8 cellular contexts compared by ENCODE assay signal in genomic region chr22:31646186-31647019, GRCh38. TPM values are rescaled to one million over a fixed set of nuclear protein-coding genes. Genes with fewer than 3 reads are reported as not detected.
DNase-seq lines count a peak whose midpoint lies in the region; ATAC-seq and TF ChIP-seq lines count a peak whose summit lies in the region.

No MANE protein-coding gene starts in this region.

- H3K4me3 ChIP-seq in GM23248 (0 out of 2 replicates have a peak overlapping the region, but pooled peaks have one; percentile 7), uterus (no peak overlapping the region)

- peaks cover 5% of the 10 kb centered on the region; the same call in 1 of the 2 replicates for H3K36me3 ChIP-seq in GM23248 (ENCODE audit: low read depth)
- no peaks in the 10 kb centered on the region for H3K36me3 ChIP-seq in uterus

- H4K20me1 ChIP-seq in GM23248 (ENCODE audit: insufficient read depth), result no peaks in the 10 kb centered on the region

- peak overlapping the region; percentile 61 for H3K4me2 ChIP-seq in GM23248 (ENCODE audit: unreplicated experiment)

- in situ Hi-C loops in GM23248 (cut with MboI), result no loop called here

- H3K9me3 Mint-ChIP-seq in activated CD4-positive, alpha-beta T cell treated with anti-CD3 and anti-CD28 coated beads, Interleukin-2, amount 10 ng/mL, durations not matched to agents 24 days and 14 days, result no peaks in the 10 kb centered on the region

- no peak for TF ChIP-seq CTCF in uterus (IDR thresholded peaks at IDR 0.05)

- no peaks in the 10 kb centered on the region for H3K27me3 Mint-ChIP-seq in activated CD4-positive, alpha-beta T cell treated with anti-CD3 and anti-CD28 coated beads, Interleukin-2, amount 10 ng/mL, durations not matched to agents 24 days and 14 days

- H3F3A ChIP-seq in GM23248 (ENCODE audit: insufficient read depth), result peaks cover 51% of the 10 kb centered on the region

- H2AFZ ChIP-seq in GM23248, result no peak overlapping the region

- no peak for ATAC-seq in Right ventricle myocardium inferior

- H3K9me2 ChIP-seq in GM23248 (ENCODE audit: insufficient read depth), result no peaks in the 10 kb centered on the region

- H3K4me1 ChIP-seq in GM23248 (ENCODE audit: insufficient read depth) (peaks cover 52% of the 10 kb centered on the region), uterus (no peaks in the 10 kb centered on the region)

- WGBS in GM23248 (ENCODE audit: low coverage in 1 of 2, low lambda C conversion rate in 2 of 2, missing lambda C conversion rate in 2 of 2), 2 experiments, result 12 to 24% methylated on average over 6 of the region's 6 CpGs

- H3K27me3 ChIP-seq in GM23248 (replicated peaks; ENCODE audit: insufficient read depth) (no peaks in the 10 kb centered on the region), uterus (no peaks in the 10 kb centered on the region)

- peaks cover 36% of the 10 kb centered on the region for H3K36me3 Mint-ChIP-seq in activated CD4-positive, alpha-beta T cell treated with anti-CD3 and anti-CD28 coated beads, Interleukin-2, amount 10 ng/mL, durations not matched to agents 24 days and 14 days (ENCODE audit: low read depth)

- peaks cover 20% of the 10 kb centered on the region for H3K4me1 Mint-ChIP-seq in activated CD4-positive, alpha-beta T cell treated with anti-CD3 and anti-CD28 coated beads, Interleukin-2, amount 10 ng/mL, durations not matched to agents 24 days and 14 days

- TF ChIP-seq POLR2A in uterus (IDR thresholded peaks at IDR 0.05), result no peak

- peak overlapping the region; percentile 72 for H3K27ac Mint-ChIP-seq in activated CD4-positive, alpha-beta T cell treated with anti-CD3 and anti-CD28 coated beads, Interleukin-2, amount 10 ng/mL, durations not matched to agents 24 days and 14 days

- peak; percentile 87 for DNase-seq in AG08395 (ENCODE audit: low spot score)
- DNase-seq in GM23248, result peak; percentile 95
- DNase-seq in activated CD4-positive, alpha-beta T cell treated with anti-CD3 and anti-CD28 coated beads, Interleukin-2, amount 10 ng/mL, durations not matched to agents 24 days and 14 days, result peak; percentile 63
- peak; percentile 19 for DNase-seq in iPS-NIHi7 (ENCODE audit: extremely low spot score)
- DNase-seq in uterus, result peak in 1 of 2 donors; percentile 47
- DNase-seq in posterior vena cava (ENCODE audit: low spot score), result no peak
- no peak for DNase-seq in NCI-H2029 (lab: John Stamatoyannopoulos, UW)
- no peak for DNase-seq in Right ventricle myocardium inferior (ENCODE audit: missing footprints)

- H3K79me2 ChIP-seq in GM23248 (ENCODE audit: insufficient read depth), result peaks cover 57% of the 10 kb centered on the region

- H3K4me3 Mint-ChIP-seq in activated CD4-positive, alpha-beta T cell treated with anti-CD3 and anti-CD28 coated beads, Interleukin-2, amount 10 ng/mL, durations not matched to agents 24 days and 14 days, result peak overlapping the region; percentile 19

- H3K27ac ChIP-seq in GM23248 (peak overlapping the region; percentile 99), uterus (peak overlapping the region; percentile 65 to 66)

- H3K9me3 ChIP-seq in GM23248 (ENCODE audit: low read depth) (no peaks in the 10 kb centered on the region), uterus (no peaks in the 10 kb centered on the region)

- intact Hi-C loops in activated CD4-positive, alpha-beta T cell treated with anti-CD3 and anti-CD28 coated beads, Interleukin-2, amount 10 ng/mL, durations not matched to agents 24 days and 14 days (cut with micrococcal nuclease), result loop anchor here (1.0 kb wide), 1 partner anchor 16 kb away; the partner anchor contains the start of gene PISD
- intact Hi-C loops in uterus (cut with DNase I; ENCODE audit: low total_unique reads) (no loop called here), posterior vena cava (cut with DNase I) (no loop called here), Right ventricle myocardium inferior (cut with DNase I) (no loop called here)

- H3K9ac ChIP-seq in GM23248, result peak overlapping the region; percentile 84

RNA-seq across cellular contexts. Expression of gene PISD, which starts 15.6 kb away (rescaled TPM):
- total RNA-seq in GM23248 (2014; rRNA removed; shearing (Covaris generic)), result 34.2 and 51.7 TPM in 2 replicates
- 32.7 and 33.3 TPM in 2 replicates for polyA plus RNA-seq in GM23248 (2016; fragmentation: Nextera tagmentation; extraction: Ambion mirVana)
- total RNA-seq in activated CD4-positive, alpha-beta T cell treated with anti-CD3 and anti-CD28 coated beads, Interleukin-2, amount 10 ng/mL, durations not matched to agents 24 days and 14 days, result 44.9 and 52.1 TPM in 2 replicates
- total RNA-seq in uterus (100 to 1,000 TPM in 1 of 4 donors, 10 to 100 TPM in 3; 21.8 to 205 (median 42.2) TPM), posterior vena cava (10 to 100 TPM; 38.0 to 44.6 TPM), Right ventricle myocardium inferior (18.4 TPM)

Comparison
In these comparisons a context has a peak if more than half of its experiments do, and no peak if none do; other contexts are left out.
1. DNase-seq: peak in AG08395 (single experiment), GM23248 (single experiment), activated CD4-positive, alpha-beta T cell treated with anti-CD3 and anti-CD28 coated beads, Interleukin-2, amount 10 ng/mL, durations not matched to agents 24 days and 14 days (single experiment) and iPS-NIHi7 (single experiment); none in posterior vena cava (single experiment), NCI-H2029 (single experiment) and Right ventricle myocardium inferior (single experiment).